ENCODE assay signal across 1 cellular context in genomic region chr5:74919487-74919886, GRCh38.
TF ChIP-seq lines count a peak whose summit lies in the region.

No MANE protein-coding gene starts in this region.

TF ChIP-seq in GM23338, 12 proteins besides CTCF, POLR2A, EP300 and RAD21 (continued from another document):
- TF ChIP-seq, protein P1, sequence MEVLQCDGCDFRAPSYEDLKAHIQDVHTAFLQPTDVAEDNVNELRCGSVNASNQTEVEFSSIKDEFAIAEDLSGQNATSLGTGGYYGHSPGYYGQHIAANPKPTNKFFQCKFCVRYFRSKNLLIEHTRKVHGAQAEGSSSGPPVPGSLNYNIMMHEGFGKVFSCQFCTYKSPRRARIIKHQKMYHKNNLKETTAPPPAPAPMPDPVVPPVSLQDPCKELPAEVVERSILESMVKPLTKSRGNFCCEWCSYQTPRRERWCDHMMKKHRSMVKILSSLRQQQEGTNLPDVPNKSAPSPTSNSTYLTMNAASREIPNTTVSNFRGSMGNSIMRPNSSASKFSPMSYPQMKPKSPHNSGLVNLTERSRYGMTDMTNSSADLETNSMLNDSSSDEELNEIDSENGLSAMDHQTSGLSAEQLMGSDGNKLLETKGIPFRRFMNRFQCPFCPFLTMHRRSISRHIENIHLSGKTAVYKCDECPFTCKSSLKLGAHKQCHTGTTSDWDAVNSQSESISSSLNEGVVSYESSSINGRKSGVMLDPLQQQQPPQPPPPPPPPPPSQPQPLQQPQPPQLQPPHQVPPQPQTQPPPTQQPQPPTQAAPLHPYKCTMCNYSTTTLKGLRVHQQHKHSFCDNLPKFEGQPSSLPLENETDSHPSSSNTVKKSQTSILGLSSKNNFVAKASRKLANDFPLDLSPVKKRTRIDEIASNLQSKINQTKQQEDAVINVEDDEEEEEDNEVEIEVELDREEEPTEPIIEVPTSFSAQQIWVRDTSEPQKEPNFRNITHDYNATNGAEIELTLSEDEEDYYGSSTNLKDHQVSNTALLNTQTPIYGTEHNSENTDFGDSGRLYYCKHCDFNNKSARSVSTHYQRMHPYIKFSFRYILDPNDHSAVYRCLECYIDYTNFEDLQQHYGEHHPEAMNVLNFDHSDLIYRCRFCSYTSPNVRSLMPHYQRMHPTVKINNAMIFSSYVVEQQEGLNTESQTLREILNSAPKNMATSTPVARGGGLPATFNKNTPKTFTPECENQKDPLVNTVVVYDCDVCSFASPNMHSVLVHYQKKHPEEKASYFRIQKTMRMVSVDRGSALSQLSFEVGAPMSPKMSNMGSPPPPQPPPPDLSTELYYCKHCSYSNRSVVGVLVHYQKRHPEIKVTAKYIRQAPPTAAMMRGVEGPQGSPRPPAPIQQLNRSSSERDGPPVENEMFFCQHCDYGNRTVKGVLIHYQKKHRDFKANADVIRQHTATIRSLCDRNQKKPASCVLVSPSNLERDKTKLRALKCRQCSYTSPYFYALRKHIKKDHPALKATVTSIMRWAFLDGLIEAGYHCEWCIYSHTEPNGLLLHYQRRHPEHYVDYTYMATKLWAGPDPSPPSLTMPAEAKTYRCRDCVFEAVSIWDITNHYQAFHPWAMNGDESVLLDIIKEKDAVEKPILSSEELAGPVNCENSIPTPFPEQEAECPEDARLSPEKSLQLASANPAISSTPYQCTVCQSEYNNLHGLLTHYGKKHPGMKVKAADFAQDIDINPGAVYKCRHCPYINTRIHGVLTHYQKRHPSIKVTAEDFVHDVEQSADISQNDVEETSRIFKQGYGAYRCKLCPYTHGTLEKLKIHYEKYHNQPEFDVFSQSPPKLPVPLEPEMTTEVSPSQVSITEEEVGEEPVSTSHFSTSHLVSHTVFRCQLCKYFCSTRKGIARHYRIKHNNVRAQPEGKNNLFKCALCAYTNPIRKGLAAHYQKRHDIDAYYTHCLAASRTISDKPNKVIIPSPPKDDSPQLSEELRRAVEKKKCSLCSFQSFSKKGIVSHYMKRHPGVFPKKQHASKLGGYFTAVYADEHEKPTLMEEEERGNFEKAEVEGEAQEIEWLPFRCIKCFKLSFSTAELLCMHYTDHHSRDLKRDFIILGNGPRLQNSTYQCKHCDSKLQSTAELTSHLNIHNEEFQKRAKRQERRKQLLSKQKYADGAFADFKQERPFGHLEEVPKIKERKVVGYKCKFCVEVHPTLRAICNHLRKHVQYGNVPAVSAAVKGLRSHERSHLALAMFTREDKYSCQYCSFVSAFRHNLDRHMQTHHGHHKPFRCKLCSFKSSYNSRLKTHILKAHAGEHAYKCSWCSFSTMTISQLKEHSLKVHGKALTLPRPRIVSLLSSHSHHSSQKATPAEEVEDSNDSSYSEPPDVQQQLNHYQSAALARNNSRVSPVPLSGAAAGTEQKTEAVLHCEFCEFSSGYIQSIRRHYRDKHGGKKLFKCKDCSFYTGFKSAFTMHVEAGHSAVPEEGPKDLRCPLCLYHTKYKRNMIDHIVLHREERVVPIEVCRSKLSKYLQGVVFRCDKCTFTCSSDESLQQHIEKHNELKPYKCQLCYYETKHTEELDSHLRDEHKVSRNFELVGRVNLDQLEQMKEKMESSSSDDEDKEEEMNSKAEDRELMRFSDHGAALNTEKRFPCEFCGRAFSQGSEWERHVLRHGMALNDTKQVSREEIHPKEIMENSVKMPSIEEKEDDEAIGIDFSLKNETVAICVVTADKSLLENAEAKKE (CRISPR knock-in tag; IDR thresholded peaks at IDR 0.05): no peak
- TF ChIP-seq ZNF331 (CRISPR knock-in tag; IDR thresholded peaks at IDR 0.05; ENCODE audit: low read depth) (no peak), ZNF114 (CRISPR knock-in tag; IDR thresholded peaks at IDR 0.05) (no peak), POLR2AphosphoS5 (IDR thresholded peaks at IDR 0.05; ENCODE audit: low read depth) (no peak), CREB1 (CRISPR knock-in tag; IDR thresholded peaks at IDR 0.05; ENCODE audit: low read depth) (no peak), NANOG (IDR thresholded peaks at IDR 0.05; ENCODE audit: borderline replicate concordance) (no peak), EZH2phosphoT487 (IDR thresholded peaks at IDR 0.05; ENCODE audit: unreplicated experiment) (no peak), STAT1 (IDR thresholded peaks at IDR 0.05; ENCODE audit: unreplicated experiment) (no peak), EZH2 (IDR thresholded peaks at IDR 0.05; ENCODE audit: low read depth, unreplicated experiment) (no peak)
